19 cellular contexts compared by ENCODE assay signal in genomic region chr2:16238001-16238755, GRCh38.
DNase-seq lines count a peak whose midpoint lies in the region; ATAC-seq, FAIRE-seq and TF ChIP-seq lines count a peak whose summit lies in the region.
"Had no signal": no experiment of that assay in that cellular context is flagged by ENCODE, and none has a peak within 500 bp of the region (broad histone marks: within the 10 kb centered on the region; RNA-seq: fewer than 3 reads in every experiment).

No MANE protein-coding gene starts in this region.

- H3K56ac ChIP-seq in H1 (replicated peaks; ENCODE audit: insufficient read length, low read depth, low read length) = no peak overlapping the region

- intact Hi-C loops in spleen (cut with DNase I; ENCODE audit: low total_unique reads) = no loop called here
- intact Hi-C loops in heart left ventricle (cut with DNase I) = no loop called here

- H3K79me2 ChIP-seq in H1 (ENCODE audit: control insufficient read depth in 1 of 2, insufficient read depth in 2 of 2, low read length in 2 of 2) = no peaks in the 10 kb centered on the region

- H3K4me2 ChIP-seq in BLaER1 (peak overlapping the region; percentile 47), H1 (ENCODE audit: insufficient read depth in 1 of 2, low read depth in 2 of 2, low read length in 2 of 2) (no peak overlapping the region)

- no peak overlapping the region for H3K4ac ChIP-seq in H1 (replicated peaks; ENCODE audit: insufficient read length, low read depth, low read length)

- no peak overlapping the region for H2AFZ ChIP-seq in H1 (ENCODE audit: low read length)
- H2AFZ ChIP-seq: GM23248 had no signal

- TF ChIP-seq RAD21 in H1 (IDR thresholded peaks at IDR 0.05 in 1 of 2, conservative IDR thresholded peaks at IDR 0.05 in 1 of 2; ENCODE audit: low read depth in 2 of 2, low read length in 2 of 2) = no peak

- TF ChIP-seq POLR2A in H1 (IDR thresholded peaks at IDR 0.05; ENCODE audit: control extremely low read depth in 1 of 2, low read depth in 2 of 2, low read length in 2 of 2) (no peak), spleen (IDR thresholded peaks at IDR 0.05) (no peak), heart left ventricle (IDR thresholded peaks at IDR 0.05) (no peak)

- H2BK15ac ChIP-seq in H1 (ENCODE audit: low read length) = no peak overlapping the region

- POLR2A ChIA-PET in H1 (lab: Charles Lee; ENCODE audit: partially characterized antibody) = no interaction called here

- H2BK5ac ChIP-seq in H1 (ENCODE audit: low read depth, low read length) = no peak overlapping the region

- no peak overlapping the region for H3K4me3 ChIP-seq in BLaER1
- no peak overlapping the region for H3K4me3 ChIP-seq in H1 (ENCODE audit: extremely low read depth in 1 of 4, insufficient read depth in 2 of 4, low read depth in 3 of 4, low read length in 4 of 4)
- H3K4me3 ChIP-seq in spleen = no peak overlapping the region
- no peak overlapping the region for H3K4me3 ChIP-seq in heart left ventricle
- H3K4me3 ChIP-seq: GM23248 had no signal

- H2BK12ac ChIP-seq in H1 (ENCODE audit: low read depth, low read length) = no peak overlapping the region

- H2AK5ac ChIP-seq in H1 (ENCODE audit: low read depth, low read length) = no peak overlapping the region

- H3K23me2 ChIP-seq in H1 (ENCODE audit: low read depth, low read length) = peaks cover 3% of the 10 kb centered on the region; the same call in 1 of the 2 replicates

- FAIRE-seq in H1 (lab: Jason Lieb, UNC) = no peak
- FAIRE-seq: D721Med, G401.6, GM12891 had no signal

- no peak overlapping the region for H4K5ac ChIP-seq in H1 (ENCODE audit: insufficient read length, low read depth, low read length)

- no peak overlapping the region for H2BK120ac ChIP-seq in H1 (replicated peaks; ENCODE audit: low read depth, low read length)

- H3K27ac ChIP-seq in BLaER1 (no peak overlapping the region), H1 (ENCODE audit: low read depth, low read length) (no peak overlapping the region), spleen (no peak overlapping the region), heart left ventricle (no peak overlapping the region)
- H3K27ac ChIP-seq: GM23248 had no signal

- peak overlapping the region; percentile 66 for H4K91ac ChIP-seq in H1 (replicated peaks; ENCODE audit: insufficient read length, low read length)

- TF ChIP-seq CTCF in H1 (IDR thresholded peaks at IDR 0.05; ENCODE audit: control extremely low read depth in 1 of 3, insufficient read depth in 1 of 3, low read depth in 1 of 3, low read length in 3 of 3) (no peak), spleen (IDR thresholded peaks at IDR 0.05 in 8 of 11, conservative IDR thresholded peaks at IDR 0.05 in 3 of 11) (no peak), heart left ventricle (IDR thresholded peaks at IDR 0.05) (no peak)

- no peak overlapping the region for H2BK20ac ChIP-seq in H1 (ENCODE audit: low read length)

- CTCF ChIA-PET in H1 (lab: Charles Lee; ENCODE audit: partially characterized antibody) = interaction anchor here (1.5 to 3.0 kb wide), 2 partner anchors 20 to 269 kb away, joined by 3 to 11 read pairs; no protein-coding TSS in a partner anchor

- no peaks in the 10 kb centered on the region for H3K27me3 ChIP-seq in BLaER1
- peaks cover 0 to 1% (median 0%) of the 10 kb centered on the region in 4 experiments; a peak in 1 of 7 replicates for H3K27me3 ChIP-seq in H1 (replicated peaks in 1 of 4; ENCODE audit: control insufficient read depth in 3 of 4, extremely low read depth in 1 of 4, insufficient read depth in 3 of 4, low read length in 3 of 4)
- peaks cover 0 to 12% (median 0%) of the 10 kb centered on the region in 7 donors for H3K27me3 ChIP-seq in spleen (replicated peaks in 1 of 7)
- H3K27me3 ChIP-seq in heart left ventricle = peaks cover 0 to 3% (median 0%) of the 10 kb centered on the region in 9 donors

- H3K79me1 ChIP-seq in H1 (ENCODE audit: low read depth, low read length) = no peaks in the 10 kb centered on the region

- H3K14ac ChIP-seq in H1 (ENCODE audit: insufficient read length) = no peak overlapping the region

- TF ChIP-seq EP300 in H1 (IDR thresholded peaks at IDR 0.05; ENCODE audit: borderline replicate concordance in 1 of 2, low read depth in 2 of 2, low read length in 2 of 2) = no peak

- DNase-seq in H1 (ENCODE audit: low read depth in 1 of 2, low spot score in 2 of 2) (no peak), left lobe of liver (ENCODE audit: low spot score) (peak; percentile 6), spleen (peak; percentile 34), NCI-H345 treated with DMSO at 0.1 percent for 48 hours (lab: John Stamatoyannopoulos, UW; ENCODE audit: unreplicated experiment) (no peak), NK-92 (lab: John Stamatoyannopoulos, UW; ENCODE audit: unreplicated experiment) (no peak), heart left ventricle (no peak)
- DNase-seq: ACHN, COR-L47, DMS153, DMS79 treated with DMSO at 0.1 percent for 48 hours, EL, GM23248, H7 had no signal

- H3K9ac ChIP-seq in BLaER1 (no peak overlapping the region), H1 (replicated peaks in 1 of 4; ENCODE audit: extremely low read depth in 1 of 4, low read depth in 3 of 4, low read length in 3 of 4) (no peak overlapping the region)
- H3K9ac ChIP-seq: GM23248 had no signal

- H4K20me1 ChIP-seq in BLaER1 (no peaks in the 10 kb centered on the region), H1 (replicated peaks in 1 of 2; ENCODE audit: control insufficient read depth in 1 of 2, insufficient read depth in 2 of 2, low read length in 2 of 2) (no peaks in the 10 kb centered on the region)

- H3K36me3 ChIP-seq in BLaER1 (no peaks in the 10 kb centered on the region), H1 (ENCODE audit: control insufficient read depth in 2 of 4, insufficient read depth in 4 of 4, low read length in 3 of 4) (no peaks in the 10 kb centered on the region), spleen (no peaks in the 10 kb centered on the region), heart left ventricle (no peaks in the 10 kb centered on the region)

- H3K9me3 ChIP-seq in BLaER1 = no peaks in the 10 kb centered on the region
- H3K9me3 ChIP-seq in H1 (ENCODE audit: insufficient read depth in 2 of 2, low read depth in 1 of 2, low read length in 1 of 2) = no peaks in the 10 kb centered on the region
- H3K9me3 ChIP-seq in spleen = no peaks in the 10 kb centered on the region
- H3K9me3 ChIP-seq in heart left ventricle = no peaks in the 10 kb centered on the region

- no peak overlapping the region for H4K8ac ChIP-seq in H1 (ENCODE audit: extremely low read depth, insufficient read depth, low read length)

- H3K4me1 ChIP-seq in BLaER1 (peaks cover 12% of the 10 kb centered on the region), H1 (replicated peaks in 1 of 4; ENCODE audit: control insufficient read depth in 3 of 4, insufficient read depth in 4 of 4, low read length in 3 of 4) (peaks cover 0 to 13% (median 4%) of the 10 kb centered on the region in 4 experiments; a peak in 5 of 7 replicates), spleen (no peaks in the 10 kb centered on the region), heart left ventricle (no peaks in the 10 kb centered on the region)

- ATAC-seq in left lobe of liver = no peak
- no peak for ATAC-seq in GM18519 (IDR thresholded peaks at IDR 0.05; ENCODE audit: low FRiP score, unreplicated experiment)
- no peak for ATAC-seq in heart left ventricle
- ATAC-seq: CD8-positive, alpha-beta T cell had no signal

- H3K18ac ChIP-seq in H1 (ENCODE audit: extremely low read depth, low read length) = no peak overlapping the region

- no peak overlapping the region for H3K23ac ChIP-seq in H1 (ENCODE audit: insufficient read length)

- 79% methylated on average over 10 of the region's 10 CpGs; no CpG with 5 or more reads in 1 of the 2 experiments for whole genome bisulfite sequencing in H1 (ENCODE audit: extremely low coverage in 1 of 2, insufficient coverage in 1 of 2, insufficient read length in 1 of 2, insufficient replicate concordance in 2 of 2, low coverage in 1 of 2, low lambda C conversion rate in 2 of 2, missing lambda C conversion rate in 1 of 2), 2 experiments
- WGBS in spleen, 5 donors = 77 to 92% (median 87%) methylated on average over 10 of the region's 10 CpGs
- WGBS in heart left ventricle, 4 donors = 79 to 87% (median 85%) methylated on average over 10 of the region's 10 CpGs

TF ChIP-seq in H1, 55 proteins besides CTCF, POLR2A, EP300 and RAD21:
- TF ChIP-seq ATF3 (IDR thresholded peaks at IDR 0.05; ENCODE audit: insufficient read depth, low read depth, low read length) (no peak), TEAD4 (IDR thresholded peaks at IDR 0.05; ENCODE audit: low read depth, low read length) (0 out of 2 replicates have a peak, but pooled peaks have one; percentile 21)
TF ChIP-seq in H1: peak in this region for 1.

Comparison
In these comparisons a context has a peak if more than half of its experiments do, and no peak if none do; other contexts are left out.
1. DNase-seq: peak in left lobe of liver (single experiment) and spleen (single experiment); none in H1 (0 of 2), NCI-H345 treated with DMSO at 0.1 percent for 48 hours (single experiment), NK-92 (single experiment) and heart left ventricle (0 of 5).